In the genomic region with DNA sequence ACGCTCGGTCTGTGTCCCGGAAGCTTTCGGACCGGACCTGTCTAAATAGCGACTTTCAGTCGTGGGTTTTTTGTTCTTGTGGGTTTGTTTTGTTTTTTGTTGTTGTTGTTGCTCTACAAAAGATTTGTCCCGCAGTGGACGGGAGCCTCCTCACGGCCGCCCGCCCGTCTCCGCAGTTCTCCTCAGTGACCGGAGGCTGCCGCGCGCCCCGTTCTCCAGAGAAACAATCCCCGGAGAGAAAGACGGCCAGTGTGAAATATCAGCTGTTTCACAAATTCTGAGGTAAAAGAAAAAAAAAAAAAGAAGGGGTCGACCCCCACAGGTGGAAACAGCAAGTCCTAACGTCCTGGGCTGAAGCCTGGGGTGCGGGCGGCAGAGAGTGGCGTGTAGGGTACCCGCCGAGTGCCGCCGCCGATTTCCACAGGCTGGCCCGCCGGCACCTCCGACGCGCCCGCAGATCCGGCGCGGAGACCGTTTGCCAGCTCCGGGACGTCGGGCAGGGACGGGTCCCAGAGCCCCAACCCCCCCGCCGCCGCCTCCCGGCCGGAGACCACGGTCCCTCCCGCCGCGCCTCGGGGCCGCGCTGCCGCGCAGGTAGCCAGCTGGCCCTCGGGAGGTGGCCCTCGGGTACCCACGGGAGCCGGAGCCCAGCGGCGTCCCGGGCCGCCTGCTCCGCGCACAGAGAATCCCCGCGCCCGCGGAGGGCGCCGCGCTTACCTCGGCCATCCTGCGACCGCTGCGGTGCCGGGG, we compare ENCODE assay signal across 9 cellular contexts. TPM values are rescaled to one million over a fixed set of nuclear protein-coding genes. Genes with fewer than 3 reads are reported as not detected.
DNase-seq lines count a peak whose midpoint lies in the region; TF ChIP-seq lines count a peak whose summit lies in the region.
"Had no signal": no experiment of that assay in that cellular context is flagged by ENCODE, and none has a peak within 500 bp of the region (broad histone marks: within the 10 kb centered on the region; RNA-seq: fewer than 3 reads in every experiment).

No MANE protein-coding gene starts in this region.

- H3K4me1 ChIP-seq in mesenchymal stem cell (ENCODE audit: control insufficient read depth, insufficient read depth, low read depth, low read length): peaks cover 25% of the 10 kb centered on the region
- H3K4me1 ChIP-seq in effector memory CD4-positive, alpha-beta T cell (ENCODE audit: control insufficient read depth, insufficient read depth, low read length, poor library complexity, severe bottlenecking): peaks cover 6% of the 10 kb centered on the region
- H3K4me1 ChIP-seq in Caco-2: peaks cover 33% of the 10 kb centered on the region

- peak overlapping the region; percentile 92 for H3K9ac ChIP-seq in mesenchymal stem cell (ENCODE audit: low read length)

- H3K18ac ChIP-seq in mesenchymal stem cell (ENCODE audit: low read depth in 1 of 2, low read length in 2 of 2): peak overlapping the region; percentile 77 to 89

- peak overlapping the region; percentile 76 for H2BK15ac ChIP-seq in mesenchymal stem cell (ENCODE audit: low read depth, poor library complexity, severe bottlenecking)

- H3K27ac ChIP-seq in dorsolateral prefrontal cortex (no peak overlapping the region), mesenchymal stem cell (ENCODE audit: low read length, poor library complexity, severe bottlenecking) (peak overlapping the region; percentile 64)
- H3K27ac ChIP-seq in effector memory CD4-positive, alpha-beta T cell (ENCODE audit: insufficient read depth, low read length, poor library complexity, severe bottlenecking): no peak overlapping the region

- peak overlapping the region; percentile 80 for H3K4me2 ChIP-seq in mesenchymal stem cell (ENCODE audit: low read length, poor library complexity, severe bottlenecking)

- no peaks in the 10 kb centered on the region for H3K36me3 Mint-ChIP-seq in Caco-2 (ENCODE audit: insufficient read depth, unreplicated experiment)

- WGBS in mesenchymal stem cell: under 1% methylated on average over 53 of the region's 81 CpGs

- H3K4ac ChIP-seq in mesenchymal stem cell (ENCODE audit: low read depth in 1 of 2, low read length in 2 of 2): peak overlapping the region; percentile 78 to 91

- H3K4me3 ChIP-seq in dorsolateral prefrontal cortex: peak overlapping the region; percentile 13 to 73 (median 46)
- peak overlapping the region; percentile 86 to 88 for H3K4me3 ChIP-seq in mesenchymal stem cell (ENCODE audit: insufficient read depth in 1 of 2, low read depth in 1 of 2, low read length in 2 of 2)
- no peak overlapping the region for H3K4me3 ChIP-seq in effector memory CD4-positive, alpha-beta T cell (ENCODE audit: insufficient read depth, low read depth, low read length, poor library complexity, severe bottlenecking)
- H3K4me3 ChIP-seq in Caco-2 (ENCODE audit: low read depth, low read length): no peak overlapping the region

- peak overlapping the region in 1 of 2 experiments; percentile 43 for H2BK12ac ChIP-seq in mesenchymal stem cell (ENCODE audit: low read length in 2 of 2)

- peaks cover 4% of the 10 kb centered on the region for H3K79me1 ChIP-seq in mesenchymal stem cell (replicated peaks; ENCODE audit: low read length, poor library complexity, severe bottlenecking)

- TF ChIP-seq CTCF in dorsolateral prefrontal cortex (IDR thresholded peaks at IDR 0.05 in 54 of 56, conservative IDR thresholded peaks at IDR 0.05 in 2 of 56; ENCODE audit: low read depth in 1 of 56, partially characterized antibody in 56 of 56) (no peak), Caco-2 (IDR thresholded peaks at IDR 0.05; ENCODE audit: insufficient read depth in 1 of 2, low read depth in 1 of 2, low read length in 1 of 2, severe bottlenecking in 1 of 2, unreplicated experiment in 1 of 2) (no peak)

- peak overlapping the region; percentile 84 for H4K8ac ChIP-seq in mesenchymal stem cell (ENCODE audit: low read length)

- H2AK5ac ChIP-seq in mesenchymal stem cell (ENCODE audit: low read length, severe bottlenecking): no peak overlapping the region

- no TSS peak for BruUV-seq in Caco-2 (replicated peaks; lab: Mats Ljungman, UMichigan)

- no peak overlapping the region for H3K4me3 Mint-ChIP-seq in Caco-2 (ENCODE audit: unreplicated experiment)

- peak; percentile 8 for DNase-seq in stimulated activated CD4-positive, alpha-beta T cell treated with anti-CD3 and anti-CD28 coated beads, Interleukin-15, amount 100 ng/mL, for 24 hours
- DNase-seq in stimulated activated CD4-positive, alpha-beta T cell treated with anti-CD3 and anti-CD28 coated beads, Interleukin-12 subunit alpha, Interleukin-12 subunit beta, amount 100 ng/mL, for 4 hours: no peak
- DNase-seq in dorsolateral prefrontal cortex (no peak), mesenchymal stem cell (peak; percentile 62), NCI-H128 (lab: John Stamatoyannopoulos, UW; ENCODE audit: unreplicated experiment) (no peak), Caco-2 (no peak)
- no peak for DNase-seq in activated effector memory CD4-positive, alpha-beta T cell treated with Interleukin-2 at 50 U/mL for 16 hours
- no peak for DNase-seq in effector memory CD4-positive, alpha-beta T cell
- DNase-seq: activated CD4-positive, CD25-positive, alpha-beta regulatory T cell had no signal

- no peak overlapping the region for H4K91ac ChIP-seq in mesenchymal stem cell (ENCODE audit: low read length)

- intact Hi-C loops in dorsolateral prefrontal cortex (cut with DNase I): no loop called here
- intact Hi-C loops in Caco-2 (cut with micrococcal nuclease; ENCODE audit: unreplicated experiment): no loop called here

- POLR2A ChIA-PET in Caco-2 (lab: Charles Lee): interaction anchor here (0.6 kb wide), 1 partner anchor 1361 kb away, joined by 3 read pairs; no protein-coding TSS in a partner anchor

- no peak overlapping the region for H3K27ac Mint-ChIP-seq in Caco-2 (ENCODE audit: unreplicated experiment)

- no peaks in the 10 kb centered on the region for H3K27me3 Mint-ChIP-seq in Caco-2 (ENCODE audit: insufficient read depth, unreplicated experiment)

- no peaks in the 10 kb centered on the region for H3K9me3 Mint-ChIP-seq in Caco-2 (ENCODE audit: unreplicated experiment)

- H3K4me1 Mint-ChIP-seq in Caco-2 (ENCODE audit: low read depth, unreplicated experiment): peaks cover 12% of the 10 kb centered on the region

- H2AFZ ChIP-seq in mesenchymal stem cell (ENCODE audit: low read depth, low read length): peak overlapping the region; percentile 76

- peak overlapping the region; percentile 74 for H2BK120ac ChIP-seq in mesenchymal stem cell (ENCODE audit: low read depth, low read length)

- CTCF ChIA-PET in Caco-2 (lab: Charles Lee): no interaction called here

- H2BK5ac ChIP-seq in mesenchymal stem cell (ENCODE audit: low read depth, low read length, poor library complexity, severe bottlenecking): peak overlapping the region; percentile 61

- H3K23ac ChIP-seq in mesenchymal stem cell (ENCODE audit: low read length in 2 of 2): peak overlapping the region in 1 of 2 experiments; percentile 28

- H3K36me3 ChIP-seq in mesenchymal stem cell (ENCODE audit: control insufficient read depth in 1 of 2, insufficient read depth in 2 of 2, low read depth in 1 of 2, low read length in 2 of 2) (no peaks in the 10 kb centered on the region), Caco-2 (ENCODE audit: control insufficient read depth, insufficient read depth, low read length) (no peaks in the 10 kb centered on the region)
- H3K36me3 ChIP-seq in effector memory CD4-positive, alpha-beta T cell (ENCODE audit: control insufficient read depth, insufficient read depth, low read length): no peaks in the 10 kb centered on the region

- H3K9me3 ChIP-seq in mesenchymal stem cell (ENCODE audit: control insufficient read depth, low read length) (no peaks in the 10 kb centered on the region), Caco-2 (no peaks in the 10 kb centered on the region)
- no peaks in the 10 kb centered on the region for H3K9me3 ChIP-seq in effector memory CD4-positive, alpha-beta T cell (ENCODE audit: control insufficient read depth, low read length)

- H3K27me3 ChIP-seq in dorsolateral prefrontal cortex (peaks cover 10 to 69% (median 53%) of the 10 kb centered on the region in 45 donors), mesenchymal stem cell (ENCODE audit: control insufficient read depth in 1 of 2, insufficient read depth in 1 of 2, low read length in 2 of 2) (no peaks in the 10 kb centered on the region), Caco-2 (replicated peaks; ENCODE audit: control insufficient read depth, insufficient read depth, low read length) (no peaks in the 10 kb centered on the region)
- H3K27me3 ChIP-seq in effector memory CD4-positive, alpha-beta T cell (replicated peaks; ENCODE audit: control insufficient read depth, insufficient read depth, low read length, poor library complexity, severe bottlenecking): peaks cover 11% of the 10 kb centered on the region

- H3K14ac ChIP-seq in mesenchymal stem cell (ENCODE audit: low read length in 2 of 2): no peak overlapping the region

RNA-seq across cellular contexts. Expression of a gene that starts 0.5 kb away (rescaled TPM):
- total RNA-seq in dorsolateral prefrontal cortex (under 1 TPM in 14 of 120 experiments, not detected in 106; 0.07 to 0.91 (median 0.18) TPM), Caco-2 (2022) (not detected in 2 replicates)
- 2.7 TPM for polyA plus RNA-seq in mesenchymal stem cell (2013, experiment 1 of 2)
- polyA plus RNA-seq in mesenchymal stem cell (2013, experiment 2 of 2): 2.7 TPM

Comparison
In these comparisons a context has a peak if more than half of its experiments do, and no peak if none do; other contexts are left out.
1. DNase-seq: peak in stimulated activated CD4-positive, alpha-beta T cell treated with anti-CD3 and anti-CD28 coated beads, Interleukin-15, amount 100 ng/mL, for 24 hours (single experiment) and mesenchymal stem cell (single experiment); none in stimulated activated CD4-positive, alpha-beta T cell treated with anti-CD3 and anti-CD28 coated beads, Interleukin-12 subunit alpha, Interleukin-12 subunit beta, amount 100 ng/mL, for 4 hours (single experiment), dorsolateral prefrontal cortex (0 of 10), activated effector memory CD4-positive, alpha-beta T cell treated with Interleukin-2 at 50 U/mL for 16 hours (single experiment), NCI-H128 (single experiment), effector memory CD4-positive, alpha-beta T cell (0 of 3) and Caco-2 (0 of 2).
2. H3K4me3 ChIP-seq: peak in dorsolateral prefrontal cortex (59 of 59) and mesenchymal stem cell (2 of 2); none in effector memory CD4-positive, alpha-beta T cell (single experiment) and Caco-2 (single experiment).